7 cellular contexts compared by ENCODE assay signal in genomic region chr19:12913871-12914690, GRCh38. TPM values are rescaled to one million over a fixed set of nuclear protein-coding genes. Genes with fewer than 3 reads are reported as not detected.
DNase-seq lines count a peak whose midpoint lies in the region; ATAC-seq and TF ChIP-seq lines count a peak whose summit lies in the region.
"Had no signal": no experiment of that assay in that cellular context is flagged by ENCODE, and none has a peak within 500 bp of the region (broad histone marks: within the 10 kb centered on the region; RNA-seq: fewer than 3 reads in every experiment).

No MANE protein-coding gene starts in this region.

- H3K4me2 ChIP-seq in OCI-LY7 (ENCODE audit: low read length): peak overlapping the region; percentile 4; the same call in 1 of the 2 replicates

- peak; percentile 93 for ATAC-seq in CD4-positive, alpha-beta T cell (ENCODE audit: poor library complexity)
- peak; percentile 68 for ATAC-seq in stimulated activated naive CD8-positive, alpha-beta T cell treated with anti-CD3 and anti-CD28 coated beads, Interleukin-15, Interleukin-2, amounts not matched to agents 100 U/mL and 50 U/mL, for 24 hours
- ATAC-seq in GM19397 (IDR thresholded peaks at IDR 0.05; ENCODE audit: unreplicated experiment): no peak

- H3K36me3 Mint-ChIP-seq in CD4-positive, alpha-beta T cell (ENCODE audit: low read depth): peaks cover 2% of the 10 kb centered on the region

- no peak overlapping the region for H3K4me3 ChIP-seq in OCI-LY7 (ENCODE audit: low read depth, low read length, poor library complexity, severe bottlenecking)

- intact Hi-C loops in CD4-positive, alpha-beta T cell (cut with DNase I, micrococcal nuclease): loop anchor here (1.0 to 2.0 kb wide), 2 partner anchors 21 to 24 kb away; no protein-coding TSS in a partner anchor
- intact Hi-C loops in OCI-LY7 (cut with micrococcal nuclease; ENCODE audit: unreplicated experiment): no loop called here

- peak overlapping the region; percentile 72 for H3K4me3 Mint-ChIP-seq in CD4-positive, alpha-beta T cell

- H4K20me1 ChIP-seq in OCI-LY7 (ENCODE audit: insufficient read depth, low read length): no peaks in the 10 kb centered on the region

- TF ChIP-seq CTCF in CD4-positive, alpha-beta T cell (IDR thresholded peaks at IDR 0.05): no peak
- no peak for TF ChIP-seq CTCF in OCI-LY7 (conservative IDR thresholded peaks at IDR 0.05; ENCODE audit: low read length)

- peak; percentile 41 to 67 (median 52) for DNase-seq in CD4-positive, alpha-beta T cell
- DNase-seq in OCI-LY7 (ENCODE audit: low spot score) (peak; percentile 19), OCI-M1 (lab: John Stamatoyannopoulos, UW) (no peak)
- DNase-seq in effector CD4-positive, alpha-beta T cell: peak; percentile 22
- DNase-seq in stimulated activated naive CD8-positive, alpha-beta T cell treated with anti-CD3 and anti-CD28 coated beads, Interleukin-15, Interleukin-2, amounts not matched to agents 100 U/mL and 50 U/mL, for 24 hours: peak; percentile 55

- CTCF ChIA-PET in CD4-positive, alpha-beta T cell (lab: Charles Lee): interaction anchor here (0.9 to 1.7 kb wide), 3 partner anchors 23 to 51 kb away, joined by 4 to 5 read pairs (median 4); partner anchors contain the start of gene GCDH
- CTCF ChIA-PET in OCI-LY7 (lab: Charles Lee; ENCODE audit: unreplicated experiment): no interaction called here

- POLR2A ChIA-PET in CD4-positive, alpha-beta T cell (lab: Charles Lee): interaction anchor here (0.6 to 4.8 kb wide), 8 partner anchors 10 to 1075 kb away, joined by 3 to 47 read pairs (median 10); partner anchors contain the start of genes CALR, FARSA and GCDH
- POLR2A ChIA-PET in OCI-LY7 (lab: Charles Lee): interaction anchor here (1.0 kb wide), 1 partner anchor 33 kb away, joined by 3 read pairs; the partner anchor contains the start of gene DNASE2

- peaks cover 7% of the 10 kb centered on the region for H3K4me1 ChIP-seq in OCI-LY7 (ENCODE audit: insufficient read depth, low read length, poor library complexity, severe bottlenecking)

- no peak overlapping the region for H2AFZ ChIP-seq in OCI-LY7 (ENCODE audit: low read length)

- peak overlapping the region; percentile 55 for H3K27ac ChIP-seq in CD4-positive, alpha-beta T cell (ENCODE audit: low read depth, low read length)
- H3K27ac ChIP-seq in OCI-LY7 (ENCODE audit: low read depth, low read length, poor library complexity, severe bottlenecking): no peak overlapping the region

- H3K27me3 Mint-ChIP-seq in CD4-positive, alpha-beta T cell: no peaks in the 10 kb centered on the region

- peak overlapping the region; percentile 91 for H3K27ac Mint-ChIP-seq in CD4-positive, alpha-beta T cell

- H3K36me3 ChIP-seq in OCI-LY7 (ENCODE audit: insufficient read depth, low read length): no peaks in the 10 kb centered on the region

- no peaks in the 10 kb centered on the region for H3K27me3 ChIP-seq in CD4-positive, alpha-beta T cell (ENCODE audit: control insufficient read depth, insufficient read depth, low read length)

- H3K4me1 Mint-ChIP-seq in CD4-positive, alpha-beta T cell (ENCODE audit: low read depth): peaks cover 31% of the 10 kb centered on the region

- H3K9me3 Mint-ChIP-seq in CD4-positive, alpha-beta T cell: no peaks in the 10 kb centered on the region

- no peaks in the 10 kb centered on the region for H3K9me3 ChIP-seq in CD4-positive, alpha-beta T cell (ENCODE audit: control insufficient read depth, low read length)
- H3K9me3 ChIP-seq in OCI-LY7 (ENCODE audit: low read length): no peaks in the 10 kb centered on the region

- H3K9me2 ChIP-seq in OCI-LY7 (ENCODE audit: insufficient read depth, low read length): no peaks in the 10 kb centered on the region

- H3K79me2 ChIP-seq in OCI-LY7 (ENCODE audit: insufficient read depth, low read depth, low read length): no peaks in the 10 kb centered on the region

- no TSS peak for BruUV-seq in OCI-LY7 (replicated peaks; lab: Mats Ljungman, UMichigan)

RNA-seq across cellular contexts. Expression of gene SYCE2, which starts 5.0 kb away (rescaled TPM):
- 1 to 10 TPM; 2.1 to 3.5 TPM for total RNA-seq in CD4-positive, alpha-beta T cell
- total RNA-seq in OCI-LY7 (2014; rRNA removed; shearing (Covaris generic)): 6.8 and 8.7 TPM in 2 replicates
- 13.8 and 14.5 TPM in 2 replicates for total RNA-seq in OCI-LY7 (2022)

RNA-seq across cellular contexts. Expression of gene FARSA, which starts 19.4 kb away (rescaled TPM):
- total RNA-seq in CD4-positive, alpha-beta T cell: 10 to 100 TPM; 17.2 TPM
- total RNA-seq in OCI-LY7 (2014; rRNA removed; shearing (Covaris generic)): 96.1 and 135 TPM in 2 replicates
- 90.7 and 117 TPM in 2 replicates for total RNA-seq in OCI-LY7 (2022)

RNA-seq across cellular contexts. Expression of gene GCDH, which starts 23.1 kb away (rescaled TPM):
- total RNA-seq in CD4-positive, alpha-beta T cell: 10 to 100 TPM; 39.2 to 42.1 TPM
- total RNA-seq in OCI-LY7 (2014; rRNA removed; shearing (Covaris generic)): 31.5 and 40.7 TPM in 2 replicates
- 43.8 and 48.7 TPM in 2 replicates for total RNA-seq in OCI-LY7 (2022)

RNA-seq across cellular contexts. Expression of gene CALR, which starts 24.3 kb away (rescaled TPM):
- total RNA-seq in CD4-positive, alpha-beta T cell: 100 to 1,000 TPM; 558 to 559 TPM
- 1,039 and 1,069 TPM in 2 replicates for total RNA-seq in OCI-LY7 (2014; rRNA removed; shearing (Covaris generic))
- 398 and 581 TPM in 2 replicates for total RNA-seq in OCI-LY7 (2022)

RNA-seq across cellular contexts. Expression of gene KLF1, which starts 27.1 kb away (rescaled TPM):
- total RNA-seq in CD4-positive, alpha-beta T cell: not detected
- 0.16 and 0.28 TPM in 2 replicates for total RNA-seq in OCI-LY7 (2014; rRNA removed; shearing (Covaris generic))
- not detected in 2 replicates for total RNA-seq in OCI-LY7 (2022)
- total RNA-seq: epithelial cell of proximal tubule had no signal

Comparison
In these comparisons a context has a peak if more than half of its experiments do, and no peak if none do; other contexts are left out.
1. RNA of gene FARSA, which starts 19.4 kb away (total RNA-seq): 90.7 to 135 TPM in OCI-LY7; 17.2 TPM in CD4-positive, alpha-beta T cell; every median in the first group is over 4 times any median in the second.